Comparison of ENCODE assay signal across 1 cellular context in the genomic region with DNA sequence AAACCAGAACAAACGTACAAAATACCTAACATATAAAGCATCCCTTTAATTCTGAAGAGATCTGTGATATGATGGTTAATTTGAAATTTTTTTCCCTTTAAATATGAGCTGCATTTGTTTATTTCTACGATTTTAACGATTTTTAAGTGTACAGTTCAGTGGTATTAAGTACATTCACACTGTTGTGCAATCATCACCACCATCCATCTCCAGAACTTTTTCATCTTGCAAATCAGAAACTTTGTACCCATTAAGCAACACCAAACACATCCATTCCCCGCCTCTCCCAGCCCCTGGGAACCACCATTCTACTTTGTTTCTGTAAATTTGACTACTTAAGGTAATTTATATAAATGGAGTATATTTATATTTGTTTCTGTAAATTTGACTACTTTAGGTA.
A peak's percentile ranks its signal among the peaks of the same experiment; 100 is the strongest.
TF ChIP-seq lines count a peak whose summit lies in the region.

No MANE protein-coding gene starts in this region.

TF ChIP-seq in HepG2, 621 proteins besides CTCF, POLR2A, EP300 and RAD21 (continued from another document and continues in another):
- peak; percentile 67; the same call in 1 of the 2 replicates for TF ChIP-seq SP5 (CRISPR knock-in tag; IDR thresholded peaks at IDR 0.05; ENCODE audit: borderline replicate concordance, low read depth)
- TF ChIP-seq, protein P1, sequence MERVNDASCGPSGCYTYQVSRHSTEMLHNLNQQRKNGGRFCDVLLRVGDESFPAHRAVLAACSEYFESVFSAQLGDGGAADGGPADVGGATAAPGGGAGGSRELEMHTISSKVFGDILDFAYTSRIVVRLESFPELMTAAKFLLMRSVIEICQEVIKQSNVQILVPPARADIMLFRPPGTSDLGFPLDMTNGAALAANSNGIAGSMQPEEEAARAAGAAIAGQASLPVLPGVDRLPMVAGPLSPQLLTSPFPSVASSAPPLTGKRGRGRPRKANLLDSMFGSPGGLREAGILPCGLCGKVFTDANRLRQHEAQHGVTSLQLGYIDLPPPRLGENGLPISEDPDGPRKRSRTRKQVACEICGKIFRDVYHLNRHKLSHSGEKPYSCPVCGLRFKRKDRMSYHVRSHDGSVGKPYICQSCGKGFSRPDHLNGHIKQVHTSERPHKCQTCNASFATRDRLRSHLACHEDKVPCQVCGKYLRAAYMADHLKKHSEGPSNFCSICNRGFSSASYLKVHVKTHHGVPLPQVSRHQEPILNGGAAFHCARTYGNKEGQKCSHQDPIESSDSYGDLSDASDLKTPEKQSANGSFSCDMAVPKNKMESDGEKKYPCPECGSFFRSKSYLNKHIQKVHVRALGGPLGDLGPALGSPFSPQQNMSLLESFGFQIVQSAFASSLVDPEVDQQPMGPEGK (CRISPR knock-in tag; IDR thresholded peaks at IDR 0.05) = 0 out of 2 replicates have a peak, but pooled peaks have one; percentile 13
- peak; percentile 47 for TF ChIP-seq TCF7 (IDR thresholded peaks at IDR 0.05; ENCODE audit: low read depth)
- TF ChIP-seq, protein P2, sequence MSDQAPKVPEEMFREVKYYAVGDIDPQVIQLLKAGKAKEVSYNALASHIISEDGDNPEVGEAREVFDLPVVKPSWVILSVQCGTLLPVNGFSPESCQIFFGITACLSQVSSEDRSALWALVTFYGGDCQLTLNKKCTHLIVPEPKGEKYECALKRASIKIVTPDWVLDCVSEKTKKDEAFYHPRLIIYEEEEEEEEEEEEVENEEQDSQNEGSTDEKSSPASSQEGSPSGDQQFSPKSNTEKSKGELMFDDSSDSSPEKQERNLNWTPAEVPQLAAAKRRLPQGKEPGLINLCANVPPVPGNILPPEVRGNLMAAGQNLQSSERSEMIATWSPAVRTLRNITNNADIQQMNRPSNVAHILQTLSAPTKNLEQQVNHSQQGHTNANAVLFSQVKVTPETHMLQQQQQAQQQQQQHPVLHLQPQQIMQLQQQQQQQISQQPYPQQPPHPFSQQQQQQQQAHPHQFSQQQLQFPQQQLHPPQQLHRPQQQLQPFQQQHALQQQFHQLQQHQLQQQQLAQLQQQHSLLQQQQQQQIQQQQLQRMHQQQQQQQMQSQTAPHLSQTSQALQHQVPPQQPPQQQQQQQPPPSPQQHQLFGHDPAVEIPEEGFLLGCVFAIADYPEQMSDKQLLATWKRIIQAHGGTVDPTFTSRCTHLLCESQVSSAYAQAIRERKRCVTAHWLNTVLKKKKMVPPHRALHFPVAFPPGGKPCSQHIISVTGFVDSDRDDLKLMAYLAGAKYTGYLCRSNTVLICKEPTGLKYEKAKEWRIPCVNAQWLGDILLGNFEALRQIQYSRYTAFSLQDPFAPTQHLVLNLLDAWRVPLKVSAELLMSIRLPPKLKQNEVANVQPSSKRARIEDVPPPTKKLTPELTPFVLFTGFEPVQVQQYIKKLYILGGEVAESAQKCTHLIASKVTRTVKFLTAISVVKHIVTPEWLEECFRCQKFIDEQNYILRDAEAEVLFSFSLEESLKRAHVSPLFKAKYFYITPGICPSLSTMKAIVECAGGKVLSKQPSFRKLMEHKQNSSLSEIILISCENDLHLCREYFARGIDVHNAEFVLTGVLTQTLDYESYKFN (CRISPR knock-in tag; conservative IDR thresholded peaks at IDR 0.05) = peak; percentile 76
- peak; percentile 87 for TF ChIP-seq HNF4A (CRISPR knock-in tag; IDR thresholded peaks at IDR 0.05)
- peak; percentile 66 for TF ChIP-seq FOXA3 (CRISPR knock-in tag; IDR thresholded peaks at IDR 0.05)
- TF ChIP-seq, protein P3, sequence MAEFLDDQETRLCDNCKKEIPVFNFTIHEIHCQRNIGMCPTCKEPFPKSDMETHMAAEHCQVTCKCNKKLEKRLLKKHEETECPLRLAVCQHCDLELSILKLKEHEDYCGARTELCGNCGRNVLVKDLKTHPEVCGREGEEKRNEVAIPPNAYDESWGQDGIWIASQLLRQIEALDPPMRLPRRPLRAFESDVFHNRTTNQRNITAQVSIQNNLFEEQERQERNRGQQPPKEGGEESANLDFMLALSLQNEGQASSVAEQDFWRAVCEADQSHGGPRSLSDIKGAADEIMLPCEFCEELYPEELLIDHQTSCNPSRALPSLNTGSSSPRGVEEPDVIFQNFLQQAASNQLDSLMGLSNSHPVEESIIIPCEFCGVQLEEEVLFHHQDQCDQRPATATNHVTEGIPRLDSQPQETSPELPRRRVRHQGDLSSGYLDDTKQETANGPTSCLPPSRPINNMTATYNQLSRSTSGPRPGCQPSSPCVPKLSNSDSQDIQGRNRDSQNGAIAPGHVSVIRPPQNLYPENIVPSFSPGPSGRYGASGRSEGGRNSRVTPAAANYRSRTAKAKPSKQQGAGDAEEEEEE (CRISPR knock-in tag; IDR thresholded peaks at IDR 0.05; ENCODE audit: borderline replicate concordance) = no peak
- peak; percentile 41; the same call in 1 of the 2 replicates for TF ChIP-seq NCOA2 (CRISPR knock-in tag; IDR thresholded peaks at IDR 0.05)
- no peak for TF ChIP-seq HINFP (CRISPR knock-in tag; IDR thresholded peaks at IDR 0.05; ENCODE audit: low read depth)
- no peak for TF ChIP-seq CCAR2 (optimal IDR thresholded peaks at IDR 0.05; ENCODE audit: low read depth, low read length)
- TF ChIP-seq, protein P4, sequence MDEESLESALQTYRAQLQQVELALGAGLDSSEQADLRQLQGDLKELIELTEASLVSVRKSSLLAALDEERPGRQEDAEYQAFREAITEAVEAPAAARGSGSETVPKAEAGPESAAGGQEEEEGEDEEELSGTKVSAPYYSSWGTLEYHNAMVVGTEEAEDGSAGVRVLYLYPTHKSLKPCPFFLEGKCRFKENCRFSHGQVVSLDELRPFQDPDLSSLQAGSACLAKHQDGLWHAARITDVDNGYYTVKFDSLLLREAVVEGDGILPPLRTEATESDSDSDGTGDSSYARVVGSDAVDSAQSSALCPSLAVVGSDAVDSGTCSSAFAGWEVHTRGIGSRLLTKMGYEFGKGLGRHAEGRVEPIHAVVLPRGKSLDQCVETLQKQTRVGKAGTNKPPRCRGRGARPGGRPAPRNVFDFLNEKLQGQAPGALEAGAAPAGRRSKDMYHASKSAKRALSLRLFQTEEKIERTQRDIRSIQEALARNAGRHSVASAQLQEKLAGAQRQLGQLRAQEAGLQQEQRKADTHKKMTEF (CRISPR knock-in tag; IDR thresholded peaks at IDR 0.05) = peak; percentile 41; the same call in 1 of the 2 replicates
- peak; percentile 50; the same call in 1 of the 2 replicates for TF ChIP-seq SOX5 (CRISPR knock-in tag; IDR thresholded peaks at IDR 0.05; ENCODE audit: borderline replicate concordance)
- no peak for TF ChIP-seq TEAD3 (CRISPR knock-in tag; optimal IDR thresholded peaks at IDR 0.05; ENCODE audit: borderline replicate concordance)
- no peak for TF ChIP-seq ZNF343 (CRISPR knock-in tag; IDR thresholded peaks at IDR 0.05)
- no peak for TF ChIP-seq ZSCAN21 (CRISPR knock-in tag; IDR thresholded peaks at IDR 0.05; ENCODE audit: borderline replicate concordance)
- peak; percentile 43; the same call in 1 of the 2 replicates for TF ChIP-seq POGZ (CRISPR knock-in tag; IDR thresholded peaks at IDR 0.05)
- peak; percentile 60; the same call in 1 of the 2 replicates for TF ChIP-seq SALL1 (CRISPR knock-in tag; IDR thresholded peaks at IDR 0.05)
- peak; percentile 54; the same call in 1 of the 2 replicates for TF ChIP-seq CCDC6 (CRISPR knock-in tag; IDR thresholded peaks at IDR 0.05)
- no peak for TF ChIP-seq NPAS2 (CRISPR knock-in tag; IDR thresholded peaks at IDR 0.05; ENCODE audit: borderline replicate concordance)
- peak; percentile 95 for TF ChIP-seq CEBPB (IDR thresholded peaks at IDR 0.05; ENCODE audit: borderline replicate concordance, low read depth, low read length)
- TF ChIP-seq ONECUT2 (CRISPR knock-in tag; IDR thresholded peaks at IDR 0.05) = peak; percentile 82
- peak; percentile 40; the same call in 1 of the 2 replicates for TF ChIP-seq ZNF878 (CRISPR knock-in tag; IDR thresholded peaks at IDR 0.05)
- no peak for TF ChIP-seq STAT6 (CRISPR knock-in tag; IDR thresholded peaks at IDR 0.05; ENCODE audit: borderline replicate concordance)
- TF ChIP-seq, protein P5, sequence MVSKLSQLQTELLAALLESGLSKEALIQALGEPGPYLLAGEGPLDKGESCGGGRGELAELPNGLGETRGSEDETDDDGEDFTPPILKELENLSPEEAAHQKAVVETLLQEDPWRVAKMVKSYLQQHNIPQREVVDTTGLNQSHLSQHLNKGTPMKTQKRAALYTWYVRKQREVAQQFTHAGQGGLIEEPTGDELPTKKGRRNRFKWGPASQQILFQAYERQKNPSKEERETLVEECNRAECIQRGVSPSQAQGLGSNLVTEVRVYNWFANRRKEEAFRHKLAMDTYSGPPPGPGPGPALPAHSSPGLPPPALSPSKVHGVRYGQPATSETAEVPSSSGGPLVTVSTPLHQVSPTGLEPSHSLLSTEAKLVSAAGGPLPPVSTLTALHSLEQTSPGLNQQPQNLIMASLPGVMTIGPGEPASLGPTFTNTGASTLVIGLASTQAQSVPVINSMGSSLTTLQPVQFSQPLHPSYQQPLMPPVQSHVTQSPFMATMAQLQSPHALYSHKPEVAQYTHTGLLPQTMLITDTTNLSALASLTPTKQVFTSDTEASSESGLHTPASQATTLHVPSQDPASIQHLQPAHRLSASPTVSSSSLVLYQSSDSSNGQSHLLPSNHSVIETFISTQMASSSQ (IDR thresholded peaks at IDR 0.05; ENCODE audit: low read depth) = 0 out of 2 replicates have a peak, but pooled peaks have one; percentile 19
- TF ChIP-seq, protein P5 (CRISPR knock-in tag; IDR thresholded peaks at IDR 0.05; ENCODE audit: borderline replicate concordance) = no peak
- no peak for TF ChIP-seq ZNF30 (CRISPR knock-in tag; IDR thresholded peaks at IDR 0.05)
- TF ChIP-seq HNF4G (IDR thresholded peaks at IDR 0.05; ENCODE audit: borderline replicate concordance, low read depth, low read length) = peak; percentile 75; the same call in 1 of the 2 replicates
- no peak for TF ChIP-seq HNF4G (CRISPR knock-in tag; IDR thresholded peaks at IDR 0.05; ENCODE audit: borderline replicate concordance, low read depth)
- TF ChIP-seq ATF2 (CRISPR knock-in tag; IDR thresholded peaks at IDR 0.05) = 0 out of 2 replicates have a peak, but pooled peaks have one; percentile 26
- peak; percentile 98 for TF ChIP-seq CEBPG (CRISPR knock-in tag; IDR thresholded peaks at IDR 0.05)
- 0 out of 2 replicates have a peak, but pooled peaks have one; percentile 18 for TF ChIP-seq ZNF430 (CRISPR knock-in tag; IDR thresholded peaks at IDR 0.05)
- peak; percentile 45; the same call in 1 of the 2 replicates for TF ChIP-seq MBD4 (IDR thresholded peaks at IDR 0.05; ENCODE audit: borderline replicate concordance, low read length)
- no peak for TF ChIP-seq ZBTB21 (CRISPR knock-in tag; IDR thresholded peaks at IDR 0.05)
- TF ChIP-seq MXI1 (IDR thresholded peaks at IDR 0.05; ENCODE audit: borderline replicate concordance, low read depth, low read length) = no peak
